Comparison of ENCODE assay signal across 10 cellular contexts in genomic region chr14:65356327-65356836, GRCh38. TPM values are rescaled to one million over a fixed set of nuclear protein-coding genes. Genes with fewer than 3 reads are reported as not detected.
DNase-seq lines count a peak whose midpoint lies in the region; ATAC-seq and TF ChIP-seq lines count a peak whose summit lies in the region.
"Had no signal": no experiment of that assay in that cellular context is flagged by ENCODE, and none has a peak within 500 bp of the region (broad histone marks: within the 10 kb centered on the region; RNA-seq: fewer than 3 reads in every experiment).

No MANE protein-coding gene starts in this region.

- H3K4me3 Mint-ChIP-seq in GM23338: no peak overlapping the region

- no peaks in the 10 kb centered on the region for H3F3A ChIP-seq in GM23338 (replicated peaks; ENCODE audit: low read depth)

- no peak overlapping the region for H3K27ac ChIP-seq in GM23338 (ENCODE audit: low read depth)
- H3K27ac ChIP-seq: VCaP had no signal

- no peak overlapping the region for H3K4me2 ChIP-seq in GM23338

- ATAC-seq in GM23338 (peak; percentile 60), SK-N-SH treated with all-trans-retinoic acid at 6 μM for 48 hours (peak; percentile 67), HG03520 (IDR thresholded peaks at IDR 0.05; ENCODE audit: unreplicated experiment) (no peak), GM18868 (IDR thresholded peaks at IDR 0.05; ENCODE audit: unreplicated experiment) (no peak)

- H3K36me3 ChIP-seq in GM23338 (ENCODE audit: insufficient read depth): no peaks in the 10 kb centered on the region
- H3K36me3 ChIP-seq: HAP-1 had no signal

- H3K4me3 ChIP-seq in GM23338 (no peak overlapping the region), epithelial cell of proximal tubule (ENCODE audit: low read depth, low read length) (no peak overlapping the region)
- H3K4me3 ChIP-seq: HAP-1 had no signal

- TF ChIP-seq CTCF in GM23338 (conservative IDR thresholded peaks at IDR 0.05; ENCODE audit: low read depth in 2 of 2): no peak
- no peak for TF ChIP-seq CTCF in epithelial cell of proximal tubule (conservative IDR thresholded peaks at IDR 0.05; ENCODE audit: low read depth, low read length)

- no peak overlapping the region for H3K27ac Mint-ChIP-seq in GM23338

- peaks cover 15% of the 10 kb centered on the region for H3K4me1 Mint-ChIP-seq in GM23338

- H4K20me1 ChIP-seq in GM23338 (replicated peaks; ENCODE audit: insufficient read depth): no peaks in the 10 kb centered on the region

- peak; percentile 21 for DNase-seq in GM23338 (ENCODE audit: low spot score)
- DNase-seq in epithelial cell of proximal tubule (ENCODE audit: low read depth): peak; percentile 33
- DNase-seq in stimulated activated CD4-positive, alpha-beta T cell treated with anti-CD3 and anti-CD28 coated beads, Interleukin-4, amount 100 ng/mL, for 4 hours: peak; percentile 8 to 24
- DNase-seq in NCI-H748 (lab: John Stamatoyannopoulos, UW; ENCODE audit: unreplicated experiment): no peak
- DNase-seq in GF-D8 (lab: John Stamatoyannopoulos, UW): no peak

- no peaks in the 10 kb centered on the region for H3K9me3 Mint-ChIP-seq in GM23338

- peaks cover 11% of the 10 kb centered on the region for H3K4me1 ChIP-seq in GM23338 (ENCODE audit: insufficient read depth)

- H3K27me3 ChIP-seq in GM23338 (ENCODE audit: insufficient read depth): no peaks in the 10 kb centered on the region

- H3K9me2 ChIP-seq in GM23338 (ENCODE audit: insufficient read depth): 0 out of 2 replicates have a peak, but pooled peaks cover 4% of the 10 kb centered on the region

- H3K36me3 Mint-ChIP-seq in GM23338 (ENCODE audit: low read depth): no peaks in the 10 kb centered on the region

- H2AFZ ChIP-seq in GM23338: no peak overlapping the region; the same call in 1 of the 2 replicates

- H3K27me3 Mint-ChIP-seq in GM23338 (ENCODE audit: insufficient read depth, low read depth, poor library complexity): peaks cover 2% of the 10 kb centered on the region

- no peaks in the 10 kb centered on the region for H3K79me2 ChIP-seq in GM23338 (replicated peaks; ENCODE audit: insufficient read depth)

TF ChIP-seq in GM23338, 12 proteins besides CTCF, POLR2A, EP300 and RAD21 (continues in another document):
- TF ChIP-seq CREB1 (CRISPR knock-in tag; IDR thresholded peaks at IDR 0.05; ENCODE audit: low read depth): no peak
- no peak for TF ChIP-seq STAT1 (IDR thresholded peaks at IDR 0.05; ENCODE audit: unreplicated experiment)
- no peak for TF ChIP-seq JUNB (IDR thresholded peaks at IDR 0.05; ENCODE audit: unreplicated experiment)
- TF ChIP-seq NANOG (IDR thresholded peaks at IDR 0.05; ENCODE audit: borderline replicate concordance): no peak
- TF ChIP-seq ETS1 (IDR thresholded peaks at IDR 0.05): no peak
- TF ChIP-seq EZH2 (IDR thresholded peaks at IDR 0.05; ENCODE audit: low read depth, unreplicated experiment): no peak
- TF ChIP-seq POLR2AphosphoS5 (IDR thresholded peaks at IDR 0.05; ENCODE audit: low read depth): no peak

TF ChIP-seq in SK-N-SH treated with all-trans-retinoic acid at 6 μM for 48 hours, 23 proteins besides CTCF, POLR2A, EP300 and RAD21:
- TF ChIP-seq POU6F1 (CRISPR knock-in tag; IDR thresholded peaks at IDR 0.05; ENCODE audit: borderline replicate concordance, low read depth): no peak
- peak; percentile 32; the same call in 1 of the 2 replicates for TF ChIP-seq TOX (CRISPR knock-in tag; IDR thresholded peaks at IDR 0.05; ENCODE audit: borderline replicate concordance)
- TF ChIP-seq ZFP3 (CRISPR knock-in tag; IDR thresholded peaks at IDR 0.05): no peak

RNA-seq across cellular contexts. Expression of gene FUT8, which starts 56.1 kb away (rescaled TPM):
- 22.2 and 23.2 TPM in 2 replicates for total RNA-seq in GM23338 (2014; rRNA removed; shearing (Covaris generic))
- polyA plus RNA-seq in GM23338 (2016; fragmentation: Nextera tagmentation; extraction: Ambion mirVana): 8.2 and 8.6 TPM in 2 replicates
- 49.4 and 66.4 TPM in 2 replicates for total RNA-seq in epithelial cell of proximal tubule

Comparison
In these comparisons a context has a peak if more than half of its experiments do, and no peak if none do; other contexts are left out.
1. ATAC-seq: peak in GM23338 (single experiment) and SK-N-SH treated with all-trans-retinoic acid at 6 μM for 48 hours (single experiment); none in HG03520 (single experiment) and GM18868 (single experiment).
2. DNase-seq: peak in GM23338 (single experiment), epithelial cell of proximal tubule (single experiment) and stimulated activated CD4-positive, alpha-beta T cell treated with anti-CD3 and anti-CD28 coated beads, Interleukin-4, amount 100 ng/mL, for 4 hours (2 of 2); none in NCI-H748 (single experiment) and GF-D8 (single experiment).